Comparison of ENCODE assay signal across 25 cellular contexts in the genomic region with DNA sequence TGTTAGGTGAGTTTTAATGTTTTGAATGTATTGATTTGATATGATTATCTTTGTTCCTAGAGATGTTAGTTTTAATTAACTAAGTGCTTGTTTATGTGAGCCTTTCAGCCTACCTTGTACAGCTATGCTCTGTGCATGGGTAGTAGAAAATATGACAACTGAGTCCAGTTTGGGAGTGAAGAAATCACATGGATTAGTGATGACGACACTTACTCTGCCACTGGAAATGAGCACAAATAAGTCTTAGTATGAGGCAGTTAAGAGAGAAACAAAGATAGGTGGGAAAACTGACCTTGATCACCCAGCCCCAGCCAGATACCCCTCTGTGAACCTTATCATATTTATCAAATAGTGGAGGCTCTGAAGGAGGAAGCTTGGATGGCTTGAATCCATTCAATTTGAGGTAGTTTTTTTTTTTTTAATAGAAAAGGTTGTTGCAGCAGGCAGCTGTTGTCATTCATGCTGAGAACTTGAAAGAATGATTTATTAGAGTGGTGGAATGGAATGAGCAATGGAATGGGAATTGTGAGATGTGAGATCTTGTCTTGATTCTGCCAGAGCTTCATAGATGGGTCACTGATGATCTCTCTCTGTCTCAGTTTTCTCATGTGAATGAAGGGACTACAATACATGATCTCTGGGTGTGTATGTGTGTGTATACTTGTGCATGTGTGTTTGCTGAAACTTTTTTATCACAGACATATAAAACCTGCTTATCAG.
DNase-seq lines count a peak whose midpoint lies in the region; ATAC-seq and TF ChIP-seq lines count a peak whose summit lies in the region.
"Had no signal": no experiment of that assay in that cellular context is flagged by ENCODE, and none has a peak within 500 bp of the region (broad histone marks: within the 10 kb centered on the region; RNA-seq: fewer than 3 reads in every experiment).

No MANE protein-coding gene starts in this region.

- ATAC-seq in Right ventricle myocardium inferior = no peak
- ATAC-seq: GM12878; naive thymus-derived CD4-positive, alpha-beta T cell; pancreas; stimulated activated naive CD8-positive, alpha-beta T cell treated with anti-CD3 and anti-CD28 coated beads, Interleukin-15, Interleukin-2, amounts not matched to agents 100 U/mL and 50 U/mL, for 24 hours had no signal

- DNase-seq in cardiac muscle cell (ENCODE audit: low read depth in 1 of 2, low spot score in 1 of 2) (peak in 1 of 2 donors; percentile 14), Right ventricle myocardium inferior (ENCODE audit: missing footprints) (no peak), astrocyte of the hippocampus (ENCODE audit: low read depth, low spot score) (peak; percentile 33), iris pigment epithelial cell (ENCODE audit: low read depth) (peak; percentile 67), NCI-H446 (lab: John Stamatoyannopoulos, UW) (no peak), cortex of kidney (lab: John Stamatoyannopoulos, UW) (no peak), NCI-H69 (lab: John Stamatoyannopoulos, UW) (no peak), NCI-H1105 treated with DMSO at 0.1 percent for 48 hours (lab: John Stamatoyannopoulos, UW) (no peak)
- DNase-seq: activated CD4-positive, alpha-beta T cell treated with anti-CD3 and anti-CD28 coated beads, Interleukin-2, amount 10 ng/mL, durations not matched to agents 24 days and 14 days; C1 segment of cervical spinal cord; dorsolateral prefrontal cortex; erythroblast; GF-D8; head of caudate nucleus; MV-4-11; naive thymus-derived CD4-positive, alpha-beta T cell; NCI-H187 treated with DMSO at 0.1 percent for 48 hours; NCI-H510A; pancreas; stimulated activated CD4-positive, alpha-beta T cell treated with anti-CD3 and anti-CD28 coated beads, Interleukin-1b, Interleukin-23, amount 100 ng/mL, for 48 hours; stimulated activated naive CD8-positive, alpha-beta T cell treated with anti-CD3 and anti-CD28 coated beads, Interleukin-15, Interleukin-2, amounts not matched to agents 100 U/mL and 50 U/mL, for 24 hours; SW 1271; upper lobe of left lung had no signal

- H3K36me3 ChIP-seq in cardiac muscle cell = no peaks in the 10 kb centered on the region
- H3K36me3 ChIP-seq: pancreas, upper lobe of left lung had no signal

- H3K4me3 ChIP-seq in cardiac muscle cell = no peak overlapping the region
- H3K4me3 ChIP-seq: dorsolateral prefrontal cortex, GM12878, lung, pancreas, upper lobe of left lung had no signal

- intact Hi-C loops in Right ventricle myocardium inferior (cut with DNase I) = no loop called here

- H3K27ac ChIP-seq in cardiac muscle cell = peak overlapping the region; percentile 54
- H3K27ac ChIP-seq: dorsolateral prefrontal cortex, pancreas, upper lobe of left lung had no signal

- H3K9me3 ChIP-seq in cardiac muscle cell (ENCODE audit: low read depth) = no peaks in the 10 kb centered on the region
- H3K9me3 ChIP-seq: pancreas, upper lobe of left lung had no signal

- TF ChIP-seq CTCF in cardiac muscle cell (IDR thresholded peaks at IDR 0.05; ENCODE audit: low read depth, low read length) = no peak

- no peaks in the 10 kb centered on the region for H3K27me3 ChIP-seq in cardiac muscle cell
- H3K27me3 ChIP-seq: dorsolateral prefrontal cortex, pancreas, upper lobe of left lung had no signal

- H3K4me1 ChIP-seq in cardiac muscle cell (ENCODE audit: low read depth) = peaks cover 17% of the 10 kb centered on the region

Comparison
In these comparisons a context has a peak if more than half of its experiments do, and no peak if none do; other contexts are left out.
1. DNase-seq: peak in astrocyte of the hippocampus (single experiment) and iris pigment epithelial cell (single experiment); none in Right ventricle myocardium inferior (single experiment), NCI-H446 (0 of 2), cortex of kidney (single experiment), NCI-H69 (single experiment) and NCI-H1105 treated with DMSO at 0.1 percent for 48 hours (single experiment).